Comparison of ENCODE assay signal across 33 cellular contexts in genomic region chr9:130942084-130942483, GRCh38. TPM values are rescaled to one million over a fixed set of nuclear protein-coding genes. Genes with fewer than 3 reads are reported as not detected.
"Had no signal": no experiment of that assay in that cellular context is flagged by ENCODE, and none has a peak within 500 bp of the region (broad histone marks: within the 10 kb centered on the region; RNA-seq: fewer than 3 reads in every experiment).

No MANE protein-coding gene starts in this region.

- H3K4me3 ChIP-seq: colonic mucosa, esophagus squamous epithelium, gastrocnemius medialis, heart right ventricle, left lung, lower lobe of right lung, mucosa of descending colon had no signal

- H3K36me3 ChIP-seq: colonic mucosa, esophagus squamous epithelium, gastrocnemius medialis, heart right ventricle, left lung, lower lobe of right lung had no signal

- H3K27ac ChIP-seq: colonic mucosa, epithelial cell of prostate, esophagus squamous epithelium, gastrocnemius medialis, heart right ventricle, left lung, lower lobe of right lung had no signal

- FAIRE-seq: endometrium, islet of Langerhans, keratinocyte had no signal

- ATAC-seq: effector memory CD8-positive, alpha-beta T cell; esophagus mucosa; left cardiac atrium; left lung; left ventricle myocardium superior; mucosa of descending colon had no signal

- DNase-seq: colonic mucosa; cortex of kidney; effector CD8-positive, alpha-beta T cell; effector memory CD8-positive, alpha-beta T cell; endodermal cell; erythroblast; esophagus squamous epithelium; foreskin fibroblast; foreskin melanocyte; gastrocnemius medialis; glutamatergic neuron; head of caudate nucleus; heart right ventricle; hippocampal formation; left cardiac atrium; left ventricle myocardium superior; lower lobe of right lung; mesenchymal stem cell; mucosa of descending colon had no signal

- H3K9me3 ChIP-seq: colonic mucosa, esophagus squamous epithelium, gastrocnemius medialis, heart right ventricle, left lung, lower lobe of right lung, mucosa of descending colon had no signal

RNA-seq across cellular contexts. Expression of gene FIBCD1, which starts 3.0 kb away (rescaled TPM):
- total RNA-seq: esophagus squamous epithelium, gastrocnemius medialis, glomerular endothelial cell, lung microvascular endothelial cell, mesenteric fat pad had no signal

RNA-seq across cellular contexts. Expression of gene QRFP, which starts 45.5 kb away (rescaled TPM):
- total RNA-seq: dermis microvascular lymphatic vessel endothelial cell, endodermal cell, esophagus mucosa, gastrocnemius medialis, glomerular endothelial cell, heart right ventricle, kidney epithelial cell, left cardiac atrium, left ventricle myocardium superior, lower leg skin, lower lobe of right lung, lung microvascular endothelial cell, mesenteric fat pad, mesothelial cell of epicardium, myocyte had no signal
- polyA plus RNA-seq: keratinocyte had no signal
